In genomic region chr1:6554031-6554906, GRCh38 we compare ENCODE assay signal across 1 cellular context.
TF ChIP-seq lines count a peak whose summit lies in the region.

Gene NOL9 (minus strand): TSS chr1:6554513. CDS start chr1:6554502, 11 bp downstream.

TF ChIP-seq in K562, 482 proteins besides CTCF, POLR2A, EP300 and RAD21 (continued from another document and continues in another):
- TF ChIP-seq ATF2 (CRISPR knock-in tag; IDR thresholded peaks at IDR 0.05), result no peak; the same call in none of the 2 replicates
- no peak for TF ChIP-seq BRD9 (IDR thresholded peaks at IDR 0.05; ENCODE audit: low read depth, partially characterized antibody)
- no peak for TF ChIP-seq THRA (IDR thresholded peaks at IDR 0.05)
- no peak for TF ChIP-seq HDAC3 (IDR thresholded peaks at IDR 0.05; ENCODE audit: borderline replicate concordance, partially characterized antibody)
- TF ChIP-seq ZFP91 (CRISPR knock-in tag; IDR thresholded peaks at IDR 0.05), result no peak
- peak; percentile 91 for TF ChIP-seq ZFX (CRISPR knock-in tag; IDR thresholded peaks at IDR 0.05)
- TF ChIP-seq FOXP4 (CRISPR knock-in tag; IDR thresholded peaks at IDR 0.05; ENCODE audit: borderline replicate concordance), result no peak; the same call in 1 of the 2 replicates
- TF ChIP-seq TARDBP (IDR thresholded peaks at IDR 0.05), result no peak
- no peak for TF ChIP-seq SRSF7 (optimal IDR thresholded peaks at IDR 0.05; ENCODE audit: low read depth, low read length)
- no peak for TF ChIP-seq ZNF512 (tag; IDR thresholded peaks at IDR 0.05)
- no peak for TF ChIP-seq HOXB6 (CRISPR knock-in tag; IDR thresholded peaks at IDR 0.05; ENCODE audit: borderline replicate concordance)
- no peak for TF ChIP-seq ELK1 (CRISPR knock-in tag; IDR thresholded peaks at IDR 0.05)
- TF ChIP-seq XRCC4 (IDR thresholded peaks at IDR 0.05; ENCODE audit: extremely low read depth, insufficient read depth, insufficient read length), result no peak
- TF ChIP-seq SNIP1 (IDR thresholded peaks at IDR 0.05; ENCODE audit: low read depth), result no peak
- no peak for TF ChIP-seq POLR3A (IDR thresholded peaks at IDR 0.05; ENCODE audit: borderline replicate concordance, extremely low read depth, insufficient read depth, insufficient read length)
- TF ChIP-seq MAX (CRISPR knock-in tag; IDR thresholded peaks at IDR 0.05), result peak; percentile 61
- no peak for TF ChIP-seq ZNF584 (CRISPR knock-in tag; IDR thresholded peaks at IDR 0.05; ENCODE audit: low read depth)
- TF ChIP-seq SMAD3 (CRISPR knock-in tag; conservative IDR thresholded peaks at IDR 0.05), result 0 out of 2 replicates have a peak, but pooled peaks have one; percentile 37
- TF ChIP-seq SMARCB1 (IDR thresholded peaks at IDR 0.05; ENCODE audit: insufficient read length, low read depth), result no peak
- no peak; a peak in 1 of 6 replicates for TF ChIP-seq ZBTB11 (CRISPR knock-in tag; IDR thresholded peaks at IDR 0.05)
- no peak for TF ChIP-seq CHCHD3 (CRISPR knock-in tag; IDR thresholded peaks at IDR 0.05)
- peak; percentile 47; the same call in 1 of the 2 replicates for TF ChIP-seq TEAD4 (IDR thresholded peaks at IDR 0.05; ENCODE audit: low read length)
- TF ChIP-seq TEAD4 (CRISPR knock-in tag; IDR thresholded peaks at IDR 0.05; ENCODE audit: borderline replicate concordance), result no peak
- no peak for TF ChIP-seq PTBP1 (IDR thresholded peaks at IDR 0.05; ENCODE audit: low read depth, low read length)
- TF ChIP-seq KAT8 (IDR thresholded peaks at IDR 0.05; ENCODE audit: low read depth), result no peak
- TF ChIP-seq GATAD2B (IDR thresholded peaks at IDR 0.05; ENCODE audit: borderline replicate concordance), result no peak; the same call in 1 of the 2 replicates
- TF ChIP-seq TEAD2 (tag; IDR thresholded peaks at IDR 0.05), result no peak
- peak; percentile 94 for TF ChIP-seq TAF1 (IDR thresholded peaks at IDR 0.05; ENCODE audit: control insufficient read depth, extremely low read depth, insufficient read depth, low read length, severe bottlenecking)
- no peak for TF ChIP-seq CBX2 (IDR thresholded peaks at IDR 0.05; ENCODE audit: insufficient read depth, low read length, poor library complexity, severe bottlenecking)
- TF ChIP-seq PHF8 (IDR thresholded peaks at IDR 0.05; ENCODE audit: borderline replicate concordance, low read length), result peak; percentile 94; the same call in 1 of the 2 replicates
- TF ChIP-seq MXD1 (CRISPR knock-in tag; IDR thresholded peaks at IDR 0.05; ENCODE audit: borderline replicate concordance, poor library complexity, severe bottlenecking), result peak; percentile 60
- peak; percentile 48; the same call in 1 of the 2 replicates for TF ChIP-seq RNF2 (IDR thresholded peaks at IDR 0.05)
- no peak; the same call in 1 of the 2 replicates for TF ChIP-seq ZNF143 (CRISPR knock-in tag; IDR thresholded peaks at IDR 0.05)
- no peak for TF ChIP-seq ELK3 (CRISPR knock-in tag; IDR thresholded peaks at IDR 0.05)
- peak in 1 of 2 experiments; percentile 77; a peak in 2 of 4 replicates for TF ChIP-seq HDAC1 (IDR thresholded peaks at IDR 0.05)
- no peak for TF ChIP-seq SIRT6 (IDR thresholded peaks at IDR 0.05; ENCODE audit: low read depth, low read length)
- TF ChIP-seq KAT7 (CRISPR knock-in tag; IDR thresholded peaks at IDR 0.05; ENCODE audit: borderline replicate concordance), result peak; percentile 90; the same call in 1 of the 2 replicates
- TF ChIP-seq KLF1 (tag; IDR thresholded peaks at IDR 0.05), result 0 out of 2 replicates have a peak, but pooled peaks have one; percentile 60
- TF ChIP-seq DIDO1 (tag; IDR thresholded peaks at IDR 0.05; ENCODE audit: low read depth), result peak; percentile 74
- no peak for TF ChIP-seq NFYB (IDR thresholded peaks at IDR 0.05; ENCODE audit: extremely low read depth, insufficient read length)
- TF ChIP-seq MAZ (CRISPR knock-in tag; conservative IDR thresholded peaks at IDR 0.05 in 1 of 2, IDR thresholded peaks at IDR 0.05 in 1 of 2), result peak; percentile 88 to 96
- TF ChIP-seq SAP30 (IDR thresholded peaks at IDR 0.05; ENCODE audit: borderline replicate concordance, insufficient read depth, low read depth, low read length, poor library complexity, severe bottlenecking), result peak; percentile 95
- peak; percentile 40; the same call in 1 of the 2 replicates for TF ChIP-seq CREB1 (IDR thresholded peaks at IDR 0.05)
- peak; percentile 65 for TF ChIP-seq CREB1 (CRISPR knock-in tag; IDR thresholded peaks at IDR 0.05)
- TF ChIP-seq POU5F1 (IDR thresholded peaks at IDR 0.05; ENCODE audit: borderline replicate concordance, low read depth, low read length, partially characterized antibody), result no peak
- no peak for TF ChIP-seq HLTF (IDR thresholded peaks at IDR 0.05)
- TF ChIP-seq ZBTB2 (IDR thresholded peaks at IDR 0.05), result no peak
- no peak for TF ChIP-seq RBM39 (optimal IDR thresholded peaks at IDR 0.05; ENCODE audit: low read depth, low read length)
- TF ChIP-seq E2F6 (IDR thresholded peaks at IDR 0.05; ENCODE audit: borderline replicate concordance in 1 of 2, extremely low read depth in 1 of 2, insufficient read depth in 1 of 2, insufficient read length in 1 of 2, low read depth in 1 of 2, low read length in 1 of 2, poor library complexity in 1 of 2, severe bottlenecking in 1 of 2), result no peak
